Comparison of ENCODE assay signal across 8 cellular contexts in genomic region chr20:1467355-1468116, GRCh38. TPM values are rescaled to one million over a fixed set of nuclear protein-coding genes. Genes with fewer than 3 reads are reported as not detected.
DNase-seq lines count a peak whose midpoint lies in the region; ATAC-seq and TF ChIP-seq lines count a peak whose summit lies in the region.

No MANE protein-coding gene starts in this region.

- peaks cover 0 to 2% (median 0%) of the 10 kb centered on the region in 3 donors for H3K27me3 Mint-ChIP-seq in CD14-positive monocyte (ENCODE audit: low read depth in 3 of 3)
- H3K27me3 Mint-ChIP-seq in activated T-helper 1 cell treated with anti-CD3 and anti-CD28 coated beads, Interleukin-12 subunit alpha, Interleukin-12 subunit beta, Interleukin-2, Interleukin-4 antibody, amounts not matched to agents 30 ng/mL and 10 ng/mL and 1 ng/mL, durations not matched to agents 14 hours and 24 hours and 36 hours (ENCODE audit: insufficient read depth), result peaks cover 12% of the 10 kb centered on the region

- TF ChIP-seq CTCF in CD14-positive monocyte (IDR thresholded peaks at IDR 0.05) (no peak), WERI-Rb-1 (IDR thresholded peaks at IDR 0.05; ENCODE audit: low read depth, low read length) (no peak)

- H3K36me3 ChIP-seq in subcutaneous abdominal adipose tissue (ENCODE audit: control insufficient read depth in 5 of 5, insufficient read depth in 5 of 5, low read length in 5 of 5) (peaks cover 4 to 24% (median 19%) of the 10 kb centered on the region in 5 donors), WERI-Rb-1 (peaks cover 18% of the 10 kb centered on the region)

- peak overlapping the region; percentile 87 to 91 for H3K4me3 Mint-ChIP-seq in CD14-positive monocyte
- peak overlapping the region; percentile 90 for H3K4me3 Mint-ChIP-seq in activated T-helper 1 cell treated with anti-CD3 and anti-CD28 coated beads, Interleukin-12 subunit alpha, Interleukin-12 subunit beta, Interleukin-2, Interleukin-4 antibody, amounts not matched to agents 30 ng/mL and 10 ng/mL and 1 ng/mL, durations not matched to agents 14 hours and 24 hours and 36 hours

- no peaks in the 10 kb centered on the region for H3K9me3 ChIP-seq in subcutaneous abdominal adipose tissue (ENCODE audit: control insufficient read depth in 5 of 5, low read length in 5 of 5)
- H3K9me3 ChIP-seq in WERI-Rb-1 (ENCODE audit: severe bottlenecking), result no peaks in the 10 kb centered on the region

- intact Hi-C loops in CD14-positive monocyte (cut with micrococcal nuclease), result loop anchor here in 1 of 2 donors (5.0 kb wide), 2 partner anchors 35 to 350 kb away; partner anchors contain the start of gene PSMF1
- intact Hi-C loops in activated T-helper 1 cell treated with anti-CD3 and anti-CD28 coated beads, Interleukin-12 subunit alpha, Interleukin-12 subunit beta, Interleukin-2, Interleukin-4 antibody, amounts not matched to agents 30 ng/mL and 10 ng/mL and 1 ng/mL, durations not matched to agents 14 hours and 24 hours and 36 hours (cut with micrococcal nuclease), result loop anchor here (1.0 to 5.0 kb wide), 9 partner anchors 32 to 1003 kb away; partner anchors contain the start of genes PSMF1, RAD21L1, SNRPB and STK35

- DNase-seq in CD14-positive monocyte (ENCODE audit: low spot score) (peak; percentile 75), KBM-7 (peak; percentile 99), WERI-Rb-1 (no peak), NCI-H1105 (lab: John Stamatoyannopoulos, UW) (no peak)
- DNase-seq in activated T-helper 1 cell treated with anti-CD3 and anti-CD28 coated beads, Interleukin-12 subunit alpha, Interleukin-12 subunit beta, Interleukin-2, Interleukin-4 antibody, amounts not matched to agents 30 ng/mL and 10 ng/mL and 1 ng/mL, durations not matched to agents 14 hours and 24 hours and 36 hours (ENCODE audit: low spot score), result no peak

- peaks cover 44 to 64% of the 10 kb centered on the region in 2 donors for H3K36me3 Mint-ChIP-seq in CD14-positive monocyte
- peaks cover 17% of the 10 kb centered on the region for H3K36me3 Mint-ChIP-seq in activated T-helper 1 cell treated with anti-CD3 and anti-CD28 coated beads, Interleukin-12 subunit alpha, Interleukin-12 subunit beta, Interleukin-2, Interleukin-4 antibody, amounts not matched to agents 30 ng/mL and 10 ng/mL and 1 ng/mL, durations not matched to agents 14 hours and 24 hours and 36 hours (ENCODE audit: low read depth)

- no peaks in the 10 kb centered on the region for H3K27me3 ChIP-seq in layer of hippocampus (ENCODE audit: control insufficient read depth, insufficient read depth, low read length)
- H3K27me3 ChIP-seq in subcutaneous abdominal adipose tissue (ENCODE audit: control insufficient read depth in 5 of 5, insufficient read depth in 4 of 5, low read length in 5 of 5), result no peaks in the 10 kb centered on the region
- H3K27me3 ChIP-seq in WERI-Rb-1 (ENCODE audit: insufficient read depth, low read depth, severe bottlenecking), result peaks cover 13% of the 10 kb centered on the region

- H3K4me3 ChIP-seq in subcutaneous abdominal adipose tissue (ENCODE audit: low read depth in 1 of 5, low read length in 5 of 5), result peak overlapping the region; percentile 10 to 55 (median 53)
- H3K4me3 ChIP-seq in WERI-Rb-1 (ENCODE audit: low read depth, low read length), result no peak overlapping the region

- peaks cover 80% of the 10 kb centered on the region for H3K4me1 Mint-ChIP-seq in CD14-positive monocyte
- peaks cover 45% of the 10 kb centered on the region for H3K4me1 Mint-ChIP-seq in activated T-helper 1 cell treated with anti-CD3 and anti-CD28 coated beads, Interleukin-12 subunit alpha, Interleukin-12 subunit beta, Interleukin-2, Interleukin-4 antibody, amounts not matched to agents 30 ng/mL and 10 ng/mL and 1 ng/mL, durations not matched to agents 14 hours and 24 hours and 36 hours (ENCODE audit: low read depth)

- H3K27ac Mint-ChIP-seq in CD14-positive monocyte, result peak overlapping the region; percentile 96 to 100 (median 99)
- peak overlapping the region; percentile 66 for H3K27ac Mint-ChIP-seq in activated T-helper 1 cell treated with anti-CD3 and anti-CD28 coated beads, Interleukin-12 subunit alpha, Interleukin-12 subunit beta, Interleukin-2, Interleukin-4 antibody, amounts not matched to agents 30 ng/mL and 10 ng/mL and 1 ng/mL, durations not matched to agents 14 hours and 24 hours and 36 hours

- no peaks in the 10 kb centered on the region for H3K9me3 Mint-ChIP-seq in CD14-positive monocyte
- no peaks in the 10 kb centered on the region for H3K9me3 Mint-ChIP-seq in activated T-helper 1 cell treated with anti-CD3 and anti-CD28 coated beads, Interleukin-12 subunit alpha, Interleukin-12 subunit beta, Interleukin-2, Interleukin-4 antibody, amounts not matched to agents 30 ng/mL and 10 ng/mL and 1 ng/mL, durations not matched to agents 14 hours and 24 hours and 36 hours

- peak overlapping the region; percentile 69 for H3K27ac ChIP-seq in layer of hippocampus (ENCODE audit: low read depth, low read length)
- peak overlapping the region; percentile 85 for H3K27ac ChIP-seq in subcutaneous abdominal adipose tissue (ENCODE audit: low read depth, low read length)
- no peak overlapping the region for H3K27ac ChIP-seq in WERI-Rb-1

- peaks cover 14 to 51% (median 37%) of the 10 kb centered on the region in 5 donors for H3K4me1 ChIP-seq in subcutaneous abdominal adipose tissue (ENCODE audit: control insufficient read depth in 5 of 5, insufficient read depth in 5 of 5, low read length in 5 of 5)

- in situ Hi-C loops in KBM-7 (cut with MboI; ENCODE audit: low pct_unique_long_range_greater_than_20kb, low sequenced_read_pairs), result no loop called here

- H3K9ac ChIP-seq in subcutaneous abdominal adipose tissue (ENCODE audit: low read length in 5 of 5), result peak overlapping the region in 1 of 5 donors; percentile 59

- ATAC-seq in GM21717 (IDR thresholded peaks at IDR 0.05; ENCODE audit: unreplicated experiment), result no peak

RNA-seq across cellular contexts. Expression of gene NSFL1C, which starts 0.9 kb away (rescaled TPM):
- 10 to 100 TPM; 52.8 to 56.8 TPM for polyA plus RNA-seq in CD14-positive monocyte
- 108 and 111 TPM in 2 replicates for total RNA-seq in activated T-helper 1 cell treated with anti-CD3 and anti-CD28 coated beads, Interleukin-12 subunit alpha, Interleukin-12 subunit beta, Interleukin-2, Interleukin-4 antibody, amounts not matched to agents 30 ng/mL and 10 ng/mL and 1 ng/mL, durations not matched to agents 14 hours and 24 hours and 36 hours

RNA-seq across cellular contexts. Expression of gene SIRPB2, which starts 23.7 kb away (rescaled TPM):
- polyA plus RNA-seq in CD14-positive monocyte, result 10 to 100 TPM; 81.5 to 92.8 TPM
- not detected in 2 replicates for total RNA-seq in activated T-helper 1 cell treated with anti-CD3 and anti-CD28 coated beads, Interleukin-12 subunit alpha, Interleukin-12 subunit beta, Interleukin-2, Interleukin-4 antibody, amounts not matched to agents 30 ng/mL and 10 ng/mL and 1 ng/mL, durations not matched to agents 14 hours and 24 hours and 36 hours

Comparison
In these comparisons a context has a peak if more than half of its experiments do, and no peak if none do; other contexts are left out.
1. DNase-seq: peak in CD14-positive monocyte (single experiment) and KBM-7 (single experiment); none in activated T-helper 1 cell treated with anti-CD3 and anti-CD28 coated beads, Interleukin-12 subunit alpha, Interleukin-12 subunit beta, Interleukin-2, Interleukin-4 antibody, amounts not matched to agents 30 ng/mL and 10 ng/mL and 1 ng/mL, durations not matched to agents 14 hours and 24 hours and 36 hours (single experiment), WERI-Rb-1 (single experiment) and NCI-H1105 (single experiment).